In genomic region chr19:13079542-13079986, GRCh38 we compare ENCODE assay signal across 1 cellular context.
TF ChIP-seq lines count a peak whose summit lies in the region.

No MANE protein-coding gene starts in this region.

TF ChIP-seq in IMR-90, 13 proteins besides CTCF, POLR2A, EP300 and RAD21:
- TF ChIP-seq RCOR1 (IDR thresholded peaks at IDR 0.05; ENCODE audit: insufficient replicate concordance, low read length) (no peak), CHD1 (IDR thresholded peaks at IDR 0.05; ENCODE audit: low read depth, low read length) (no peak), BHLHE40 (IDR thresholded peaks at IDR 0.05; ENCODE audit: low read depth, low read length) (no peak), CEBPB (IDR thresholded peaks at IDR 0.05; ENCODE audit: low read depth, low read length) (no peak), RFX5 (IDR thresholded peaks at IDR 0.05; ENCODE audit: low read depth, low read length) (no peak), USF2 (IDR thresholded peaks at IDR 0.05; ENCODE audit: low read depth, low read length) (no peak), MAFK (IDR thresholded peaks at IDR 0.05; ENCODE audit: low read depth, low read length) (no peak), NFE2L2 (IDR thresholded peaks at IDR 0.05; ENCODE audit: low read depth, low read length) (no peak), SMC3 (IDR thresholded peaks at IDR 0.05; ENCODE audit: low read depth, low read length) (no peak), MXI1 (IDR thresholded peaks at IDR 0.05; ENCODE audit: borderline replicate concordance, low read depth, low read length) (no peak), MAZ (IDR thresholded peaks at IDR 0.05; ENCODE audit: borderline replicate concordance, low read depth, low read length) (no peak), ELK1 (IDR thresholded peaks at IDR 0.05; ENCODE audit: borderline replicate concordance, low read depth, low read length) (no peak), FOS (IDR thresholded peaks at IDR 0.05; ENCODE audit: low read depth, low read length) (no peak)
